In the genomic region with DNA sequence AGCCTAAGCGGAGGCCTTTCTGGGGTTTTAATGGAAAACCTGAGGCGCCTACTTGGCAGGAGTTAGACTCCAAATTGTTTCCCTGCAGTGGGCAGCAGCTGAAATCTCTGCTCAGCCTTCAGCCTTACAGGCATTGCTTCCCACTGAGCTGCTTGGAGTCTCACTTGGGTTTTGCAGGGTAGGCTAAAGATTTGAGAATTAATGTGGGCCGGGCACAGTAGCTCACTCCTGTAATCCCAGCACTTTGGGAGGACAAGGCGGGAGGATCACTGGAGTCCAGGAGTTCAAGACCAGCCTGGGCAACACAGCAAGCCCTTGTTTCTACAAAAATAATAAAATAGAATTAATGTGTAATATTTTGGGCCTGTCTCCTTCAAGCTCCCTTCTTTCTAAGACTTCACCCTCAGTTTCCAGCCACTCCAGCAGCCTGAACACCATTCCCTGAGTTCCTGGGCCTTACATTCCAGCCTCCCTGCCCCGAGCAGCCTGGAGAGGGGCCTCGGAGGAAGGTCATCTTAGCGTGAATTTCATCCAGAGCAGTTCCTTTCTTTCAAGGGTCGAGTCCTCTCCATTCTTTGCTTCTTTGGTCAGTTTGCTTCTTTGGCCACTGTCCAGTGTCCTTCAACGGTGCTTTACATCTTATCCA, we compare ENCODE assay signal across 14 cellular contexts. TPM values are rescaled to one million over a fixed set of nuclear protein-coding genes. Genes with fewer than 3 reads are reported as not detected.
DNase-seq lines count a peak whose midpoint lies in the region.
"Had no signal": no experiment of that assay in that cellular context is flagged by ENCODE, and none has a peak within 500 bp of the region (broad histone marks: within the 10 kb centered on the region; RNA-seq: fewer than 3 reads in every experiment).

No MANE protein-coding gene starts in this region.

- H3K27ac ChIP-seq in ACC112 (ENCODE audit: low read depth, low read length): no peak overlapping the region
- no peak overlapping the region for H3K27ac ChIP-seq in SK-N-MC
- H3K27ac ChIP-seq: HL-60 had no signal

- no peaks in the 10 kb centered on the region for H3K9me3 ChIP-seq in SK-N-MC (ENCODE audit: low read depth, low read length)
- H3K9me3 ChIP-seq: body of pancreas had no signal

- no peaks in the 10 kb centered on the region for H3K27me3 ChIP-seq in ACC112 (ENCODE audit: insufficient read depth, low read length)
- H3K27me3 ChIP-seq: body of pancreas had no signal

- peak overlapping the region; percentile 53 for H3K4me3 ChIP-seq in ACC112 (ENCODE audit: low read depth, low read length)
- peak overlapping the region; percentile 61 for H3K4me3 ChIP-seq in SK-N-MC
- H3K4me3 ChIP-seq: body of pancreas had no signal

- no peak for DNase-seq in SK-N-MC (ENCODE audit: low read depth, low spot score)
- DNase-seq in immature natural killer cell: no peak
- DNase-seq in posterior vena cava (ENCODE audit: low spot score): peak; percentile 37
- no peak for DNase-seq in activated CD4-positive, CD25-positive, alpha-beta regulatory T cell (lab: John Stamatoyannopoulos, UW)
- DNase-seq in NCI-H2227 treated with DMSO at 0.1 percent for 48 hours (lab: John Stamatoyannopoulos, UW): no peak
- DNase-seq in NCI-H128 (lab: John Stamatoyannopoulos, UW; ENCODE audit: unreplicated experiment): no peak
- no peak for DNase-seq in activated CD4-positive, CD25-positive, alpha-beta regulatory T cell treated with anti-CD3 and anti-CD28 coated beads, Interleukin-2, amount 50 U/mL, for 72 hours
- DNase-seq: activated T-cell treated with anti-CD3 and anti-CD28 coated beads, Interleukin-2, amount 50 U/mL, for 24 hours; NCI-H226 had no signal

- H3K4me3 Mint-ChIP-seq in immature natural killer cell: no peak overlapping the region
- H3K4me3 Mint-ChIP-seq: activated T-cell treated with anti-CD3 and anti-CD28 coated beads, Interleukin-2, amount 50 U/mL, for 24 hours had no signal

- intact Hi-C loops in posterior vena cava (cut with DNase I): loop anchor here (5.0 to 10.0 kb wide), 3 partner anchors 68 to 145 kb away; no protein-coding TSS in a partner anchor

- H3K79me2 ChIP-seq in ACC112 (ENCODE audit: control insufficient read depth, insufficient read depth, low read length, unreplicated experiment): no peaks in the 10 kb centered on the region

- peaks cover 2 to 6% (median 3%) of the 10 kb centered on the region in 3 donors for H3K27me3 Mint-ChIP-seq in immature natural killer cell (ENCODE audit: low read depth in 3 of 3)
- H3K27me3 Mint-ChIP-seq: activated T-cell treated with anti-CD3 and anti-CD28 coated beads, Interleukin-2, amount 50 U/mL, for 24 hours had no signal

- peak overlapping the region in 5 of 6 donors; percentile 30 to 79 (median 45) for H3K27ac Mint-ChIP-seq in immature natural killer cell
- H3K27ac Mint-ChIP-seq: activated T-cell treated with anti-CD3 and anti-CD28 coated beads, Interleukin-2, amount 50 U/mL, for 24 hours had no signal

- peaks cover 0 to 2% (median 0%) of the 10 kb centered on the region in 6 donors for H3K9me3 Mint-ChIP-seq in immature natural killer cell
- H3K9me3 Mint-ChIP-seq: activated T-cell treated with anti-CD3 and anti-CD28 coated beads, Interleukin-2, amount 50 U/mL, for 24 hours had no signal

- no peaks in the 10 kb centered on the region for H3K36me3 ChIP-seq in ACC112 (ENCODE audit: insufficient read depth, low read length)
- no peaks in the 10 kb centered on the region for H3K36me3 ChIP-seq in SK-N-MC (ENCODE audit: insufficient read depth, low read length)

- no peaks in the 10 kb centered on the region for H3K36me3 Mint-ChIP-seq in immature natural killer cell

- H3K4me1 Mint-ChIP-seq in immature natural killer cell: peaks cover 19 to 21% of the 10 kb centered on the region in 2 donors

- peak overlapping the region; percentile 45 for H3K9ac ChIP-seq in SK-N-MC (ENCODE audit: insufficient read length)

- H2AFZ ChIP-seq in ACC112 (ENCODE audit: low read length, unreplicated experiment): peak overlapping the region; percentile 99

- H3K4me1 ChIP-seq in ACC112 (ENCODE audit: control insufficient read depth, insufficient read depth, low read length, unreplicated experiment): peaks cover 19% of the 10 kb centered on the region

RNA-seq across cellular contexts. Expression of a gene that starts 9.1 kb away (rescaled TPM):
- polyA plus RNA-seq in immature natural killer cell: not detected
- 1 to 10 TPM; 2.0 to 2.7 TPM for total RNA-seq in posterior vena cava

RNA-seq across cellular contexts. Expression of a gene that starts 27.8 kb away (rescaled TPM):
- 100 to 1,000 TPM in 1 of 3 donors, 10 to 100 TPM in 2; 62.5 to 137 (median 80.0) TPM for polyA plus RNA-seq in immature natural killer cell
- 100 to 1,000 TPM; 180 to 357 TPM for total RNA-seq in posterior vena cava

RNA-seq across cellular contexts. Expression of a gene that starts 33.2 kb away (rescaled TPM):
- not detected for polyA plus RNA-seq in immature natural killer cell
- not detected for total RNA-seq in posterior vena cava
- total RNA-seq: body of pancreas, M059J had no signal
- polyA plus RNA-seq: thymus had no signal
